Comparison of ENCODE assay signal across 12 cellular contexts in the genomic region with DNA sequence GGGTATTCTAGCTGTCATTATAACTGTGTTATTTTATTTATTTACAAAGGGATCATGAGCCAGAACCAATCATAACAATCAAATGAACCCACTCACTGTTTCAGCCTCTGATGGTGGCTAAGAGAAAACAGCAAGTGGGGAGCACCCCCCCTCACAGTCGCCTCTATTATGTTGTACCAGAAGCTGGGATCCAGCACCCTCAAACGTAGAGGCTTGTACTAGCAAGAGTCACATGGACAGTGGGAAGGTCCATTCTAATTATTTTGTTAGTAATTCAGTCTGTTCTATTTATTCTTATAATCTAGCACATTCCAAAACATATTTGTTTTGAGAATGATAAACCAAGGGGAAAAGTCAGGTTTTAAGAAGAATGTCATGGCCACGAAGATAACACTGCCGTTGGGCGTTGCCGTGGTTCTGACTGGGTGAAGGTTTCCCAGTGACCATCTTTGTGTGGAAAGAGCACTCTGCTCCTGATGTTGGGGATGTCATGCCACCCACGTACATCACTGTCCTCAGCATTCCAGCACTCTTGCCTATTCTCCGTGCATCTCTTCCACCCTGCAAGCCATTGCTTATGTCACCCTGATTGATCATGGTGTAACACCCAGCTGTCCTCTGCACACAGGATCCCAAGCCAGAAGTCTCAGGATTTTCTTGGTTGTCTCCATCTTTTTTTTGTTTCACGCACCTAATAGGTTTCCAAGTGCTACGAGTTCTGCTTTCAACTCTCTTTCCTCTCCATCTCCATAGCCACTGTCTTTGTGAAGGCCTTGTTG.
A peak's percentile ranks its signal among the peaks of the same experiment; 100 is the strongest.
DNase-seq lines count a peak whose midpoint lies in the region; ATAC-seq and TF ChIP-seq lines count a peak whose summit lies in the region.
"Had no signal": no experiment of that assay in that cellular context is flagged by ENCODE, and none has a peak within 500 bp of the region (broad histone marks: within the 10 kb centered on the region; RNA-seq: fewer than 3 reads in every experiment).

No MANE protein-coding gene starts in this region.

- H3K9me3 ChIP-seq in CD8-positive, alpha-beta memory T cell (ENCODE audit: low read length) = no peaks in the 10 kb centered on the region
- no peaks in the 10 kb centered on the region for H3K9me3 ChIP-seq in Panc1 (ENCODE audit: control insufficient read depth, insufficient read depth, low read depth, low read length)
- H3K9me3 ChIP-seq in prostate gland = no peaks in the 10 kb centered on the region
- H3K9me3 ChIP-seq: spleen had no signal

- TF ChIP-seq CTCF in Panc1 (IDR thresholded peaks at IDR 0.05) (no peak), dorsolateral prefrontal cortex (IDR thresholded peaks at IDR 0.05 in 54 of 56, conservative IDR thresholded peaks at IDR 0.05 in 2 of 56; ENCODE audit: low read depth in 1 of 56, partially characterized antibody in 56 of 56) (no peak), prostate gland (IDR thresholded peaks at IDR 0.05) (no peak)

- BruUV-seq in Panc1 (replicated peaks; lab: Mats Ljungman, UMichigan) = no TSS peak

- WGBS in prostate gland = 75% methylated on average over 10 of the region's 10 CpGs

- TF ChIP-seq POLR2A in prostate gland (IDR thresholded peaks at IDR 0.05) = no peak

- POLR2A ChIA-PET in CD8-positive, alpha-beta memory T cell (lab: Charles Lee) = no interaction called here
- POLR2A ChIA-PET in Panc1 (lab: Charles Lee) = no interaction called here

- in situ Hi-C loops in Panc1 (cut with HindIII; ENCODE audit: low pct_unique_long_range_greater_than_20kb, low sequenced_read_pairs) = no loop called here

- H3K36me3 ChIP-seq in CD8-positive, alpha-beta memory T cell (ENCODE audit: insufficient read depth, low read length) = no peaks in the 10 kb centered on the region
- H3K36me3 ChIP-seq in Panc1 (ENCODE audit: control insufficient read depth, insufficient read depth, low read length) (no peaks in the 10 kb centered on the region), prostate gland (no peaks in the 10 kb centered on the region)
- H3K36me3 ChIP-seq: spleen had no signal

- peak; percentile 23; the same call in 1 of the 2 replicates for ATAC-seq in Panc1

- peaks cover 34% of the 10 kb centered on the region for H3K4me1 ChIP-seq in CD8-positive, alpha-beta memory T cell (ENCODE audit: insufficient read depth, low read length)
- H3K4me1 ChIP-seq in Panc1 (ENCODE audit: control insufficient read depth, insufficient read depth, low read length) (peaks cover 48% of the 10 kb centered on the region), prostate gland (replicated peaks) (peaks cover 6% of the 10 kb centered on the region)

- peak overlapping the region in 5 of 8 donors; percentile 0 to 43 (median 32) for H3K27ac Mint-ChIP-seq in CD8-positive, alpha-beta memory T cell
- peak overlapping the region in 2 of 6 donors; percentile 29 to 32 for H3K27ac Mint-ChIP-seq in immature natural killer cell
- H3K27ac Mint-ChIP-seq: mesothelial cell of epicardium had no signal

- H3K27me3 ChIP-seq in CD8-positive, alpha-beta memory T cell (ENCODE audit: insufficient read depth, low read length, poor library complexity, severe bottlenecking) = no peaks in the 10 kb centered on the region
- H3K27me3 ChIP-seq in Panc1 (ENCODE audit: control insufficient read depth, insufficient read depth, low read length) = no peaks in the 10 kb centered on the region
- H3K27me3 ChIP-seq in dorsolateral prefrontal cortex = no peaks in the 10 kb centered on the region
- H3K27me3 ChIP-seq in prostate gland (replicated peaks; ENCODE audit: insufficient read depth) = no peaks in the 10 kb centered on the region
- H3K27me3 ChIP-seq: spleen had no signal

- no peaks in the 10 kb centered on the region for H3K27me3 Mint-ChIP-seq in CD8-positive, alpha-beta memory T cell
- H3K27me3 Mint-ChIP-seq in immature natural killer cell (ENCODE audit: low read depth in 3 of 3) = peaks cover 0 to 4% (median 0%) of the 10 kb centered on the region in 3 donors

- H3K4me1 Mint-ChIP-seq in CD8-positive, alpha-beta memory T cell = peaks cover 32 to 45% (median 42%) of the 10 kb centered on the region in 3 donors
- H3K4me1 Mint-ChIP-seq in immature natural killer cell = peaks cover 13 to 30% of the 10 kb centered on the region in 2 donors

- CTCF ChIA-PET in CD8-positive, alpha-beta memory T cell (lab: Charles Lee) = no interaction called here
- CTCF ChIA-PET in Panc1 (lab: Charles Lee) = interaction anchor here (0.7 kb wide), 1 partner anchor 51 kb away, joined by 3 read pairs; no protein-coding TSS in a partner anchor

- no peak overlapping the region for H3K4me3 Mint-ChIP-seq in CD8-positive, alpha-beta memory T cell
- H3K4me3 Mint-ChIP-seq in immature natural killer cell = no peak overlapping the region
- H3K4me3 Mint-ChIP-seq: mesothelial cell of epicardium had no signal

- peaks cover 0 to 4% (median 4%) of the 10 kb centered on the region in 3 donors for H3K36me3 Mint-ChIP-seq in CD8-positive, alpha-beta memory T cell
- H3K36me3 Mint-ChIP-seq in immature natural killer cell = no peaks in the 10 kb centered on the region
- H3K36me3 Mint-ChIP-seq: mesothelial cell of epicardium had no signal

- DNase-seq in CD8-positive, alpha-beta memory T cell = no peak
- no peak for DNase-seq in Panc1 (ENCODE audit: low read depth, low spot score)
- no peak for DNase-seq in dorsolateral prefrontal cortex
- DNase-seq in prostate gland (ENCODE audit: low spot score) = no peak
- DNase-seq in stimulated activated CD4-positive, alpha-beta T cell treated with anti-CD3 and anti-CD28 coated beads, Interleukin-2, amount 100 ng/mL, for 24 hours = no peak
- DNase-seq in NCI-H1048 (lab: John Stamatoyannopoulos, UW) = no peak
- no peak for DNase-seq in immature natural killer cell
- no peak for DNase-seq in mucosa of gallbladder (ENCODE audit: low spot score)
- DNase-seq: NCI-H82, spleen had no signal

- H3K4me3 ChIP-seq in CD8-positive, alpha-beta memory T cell (ENCODE audit: low read length) = no peak overlapping the region
- H3K4me3 ChIP-seq in Panc1 (ENCODE audit: low read depth in 2 of 2, low read length in 2 of 2) (peak overlapping the region in 1 of 2 experiments; percentile 25; a peak in 1 of 4 replicates), dorsolateral prefrontal cortex (no peak overlapping the region), prostate gland (no peak overlapping the region)
- H3K4me3 ChIP-seq: spleen had no signal

- peak overlapping the region; percentile 43 for H3K27ac ChIP-seq in CD8-positive, alpha-beta memory T cell (ENCODE audit: low read depth, low read length)
- H3K27ac ChIP-seq in Panc1 (ENCODE audit: low read length) = peak overlapping the region; percentile 83
- H3K27ac ChIP-seq in dorsolateral prefrontal cortex = peak overlapping the region in 31 of 59 donors; percentile 3 to 75 (median 39)
- H3K27ac ChIP-seq in prostate gland = peak overlapping the region; percentile 28 to 30
- H3K27ac ChIP-seq: HL-60 had no signal

- intact Hi-C loops in Panc1 (cut with micrococcal nuclease; ENCODE audit: unreplicated experiment) (no loop called here), dorsolateral prefrontal cortex (cut with DNase I) (no loop called here), prostate gland (cut with DNase I) (no loop called here)

- H3K9me3 Mint-ChIP-seq in CD8-positive, alpha-beta memory T cell = no peaks in the 10 kb centered on the region
- no peaks in the 10 kb centered on the region for H3K9me3 Mint-ChIP-seq in immature natural killer cell
- H3K9me3 Mint-ChIP-seq: mesothelial cell of epicardium had no signal

Comparison
In these comparisons a context has a peak if more than half of its experiments do, and no peak if none do; other contexts are left out.
1. H3K27ac ChIP-seq: peak in every context shown above with its lines; median percentile 83 in Panc1; 43 in CD8-positive, alpha-beta memory T cell; 39 in dorsolateral prefrontal cortex; 29 in prostate gland.